2 cellular contexts compared by ENCODE assay signal in the genomic region with DNA sequence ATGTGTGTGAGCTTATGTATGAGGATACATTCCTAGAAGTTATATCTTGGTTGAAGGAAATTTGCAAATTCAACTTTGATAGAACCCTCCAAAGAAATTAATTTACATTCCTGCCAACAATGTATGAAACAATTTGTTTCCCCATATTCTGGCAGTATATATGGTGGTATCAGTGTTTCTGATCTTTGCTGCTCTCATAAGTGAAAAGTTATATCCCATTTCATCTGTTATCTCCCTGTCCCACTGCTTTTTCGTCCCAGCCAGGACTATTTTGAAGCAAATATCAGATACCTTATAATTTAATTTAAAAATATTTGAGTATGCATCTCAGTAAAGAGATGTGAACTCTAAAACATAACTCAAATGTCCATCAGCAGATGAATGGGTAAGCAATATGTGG.
TF ChIP-seq lines count a peak whose summit lies in the region.

No MANE protein-coding gene starts in this region.

TF ChIP-seq in HepG2, 621 proteins besides CTCF, POLR2A, EP300 and RAD21:
- TF ChIP-seq ZNF567 (CRISPR knock-in tag; IDR thresholded peaks at IDR 0.05; ENCODE audit: borderline replicate concordance) (no peak), RNF2 (conservative IDR thresholded peaks at IDR 0.05; ENCODE audit: low read depth) (no peak)

TF ChIP-seq in K562, 482 proteins besides CTCF, POLR2A, EP300 and RAD21:
- no peak for TF ChIP-seq SMAD2 (IDR thresholded peaks at IDR 0.05; ENCODE audit: low read depth, low read length)
- peak; percentile 38; the same call in 1 of the 2 replicates for TF ChIP-seq SMARCA4 (IDR thresholded peaks at IDR 0.05)
- TF ChIP-seq POLR2H (tag; IDR thresholded peaks at IDR 0.05; ENCODE audit: low read depth): 0 out of 2 replicates have a peak, but pooled peaks have one; percentile 14
- TF ChIP-seq ZBTB8A (IDR thresholded peaks at IDR 0.05; ENCODE audit: partially characterized antibody): no peak
- 0 out of 2 replicates have a peak, but pooled peaks have one; percentile 34 for TF ChIP-seq GATAD2B (IDR thresholded peaks at IDR 0.05; ENCODE audit: borderline replicate concordance)
- TF ChIP-seq, protein P1, sequence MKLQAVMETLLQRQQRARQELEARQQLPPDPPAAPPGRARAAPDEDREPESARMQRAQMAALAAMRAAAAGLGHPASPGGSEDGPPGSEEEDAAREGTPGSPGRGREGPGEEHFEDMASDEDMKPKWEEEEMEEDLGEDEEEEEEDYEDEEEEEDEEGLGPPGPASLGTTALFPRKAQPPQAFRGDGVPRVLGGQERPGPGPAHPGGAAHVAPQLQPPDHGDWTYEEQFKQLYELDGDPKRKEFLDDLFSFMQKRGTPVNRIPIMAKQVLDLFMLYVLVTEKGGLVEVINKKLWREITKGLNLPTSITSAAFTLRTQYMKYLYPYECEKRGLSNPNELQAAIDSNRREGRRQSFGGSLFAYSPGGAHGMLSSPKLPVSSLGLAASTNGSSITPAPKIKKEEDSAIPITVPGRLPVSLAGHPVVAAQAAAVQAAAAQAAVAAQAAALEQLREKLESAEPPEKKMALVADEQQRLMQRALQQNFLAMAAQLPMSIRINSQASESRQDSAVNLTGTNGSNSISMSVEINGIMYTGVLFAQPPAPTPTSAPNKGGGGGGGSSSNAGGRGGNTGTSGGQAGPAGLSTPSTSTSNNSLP (IDR thresholded peaks at IDR 0.05; ENCODE audit: borderline replicate concordance, low read depth, low read length): peak; percentile 52; the same call in 1 of the 2 replicates
- TF ChIP-seq DPF2 (IDR thresholded peaks at IDR 0.05): peak; percentile 40; the same call in 1 of the 2 replicates
- TF ChIP-seq ARID1B (IDR thresholded peaks at IDR 0.05): peak; percentile 60
- TF ChIP-seq SMARCE1 (IDR thresholded peaks at IDR 0.05): 0 out of 2 replicates have a peak, but pooled peaks have one; percentile 18
- TF ChIP-seq SMAD1 (IDR thresholded peaks at IDR 0.05; ENCODE audit: low read depth, low read length, partially characterized antibody): no peak
TF ChIP-seq in K562: peak in this region for 7.
